ENCODE assay signal across 21 cellular contexts in genomic region chr5:65874241-65874640, GRCh38. TPM values are rescaled to one million over a fixed set of nuclear protein-coding genes. Genes with fewer than 3 reads are reported as not detected.
DNase-seq lines count a peak whose midpoint lies in the region; ATAC-seq and TF ChIP-seq lines count a peak whose summit lies in the region.
"Had no signal": no experiment of that assay in that cellular context is flagged by ENCODE, and none has a peak within 500 bp of the region (broad histone marks: within the 10 kb centered on the region; RNA-seq: fewer than 3 reads in every experiment).

No MANE protein-coding gene starts in this region.

- TF ChIP-seq POLR2A in gastrocnemius medialis (IDR thresholded peaks at IDR 0.05) = no peak

- H3K4me3 ChIP-seq in RWPE2 (ENCODE audit: severe bottlenecking) (no peak overlapping the region), fibroblast of lung (replicated peaks in 1 of 4; ENCODE audit: control extremely low read depth in 1 of 4, insufficient read depth in 1 of 4, low read depth in 3 of 4, low read length in 4 of 4) (no peak overlapping the region), gastrocnemius medialis (no peak overlapping the region)
- H3K4me3 ChIP-seq: ascending aorta, colonic mucosa, left lung, right lobe of liver had no signal

- H3K27me3 ChIP-seq in RWPE2 (ENCODE audit: insufficient read depth, poor library complexity, severe bottlenecking) (no peaks in the 10 kb centered on the region), fibroblast of lung (ENCODE audit: control insufficient read depth, insufficient read depth, low read length) (no peaks in the 10 kb centered on the region), gastrocnemius medialis (no peaks in the 10 kb centered on the region)
- H3K27me3 ChIP-seq: ascending aorta, left lung, right lobe of liver had no signal

- H3K36me3 ChIP-seq in RWPE2 (ENCODE audit: low read depth) = no peaks in the 10 kb centered on the region
- no peaks in the 10 kb centered on the region for H3K36me3 ChIP-seq in fibroblast of lung (ENCODE audit: control insufficient read depth, insufficient read depth, low read length)
- no peaks in the 10 kb centered on the region for H3K36me3 ChIP-seq in gastrocnemius medialis
- H3K36me3 ChIP-seq: ascending aorta, colonic mucosa, left lung, right lobe of liver, WERI-Rb-1 had no signal

- H3K4me1 ChIP-seq in RWPE2 (ENCODE audit: insufficient read depth, poor library complexity, severe bottlenecking) = peaks cover 37% of the 10 kb centered on the region
- peaks cover 2% of the 10 kb centered on the region for H3K4me1 ChIP-seq in fibroblast of lung (ENCODE audit: control insufficient read depth, extremely low read depth, insufficient read depth, low read length)
- H3K4me1 ChIP-seq in gastrocnemius medialis = peaks cover 0 to 5% of the 10 kb centered on the region in 2 donors
- H3K4me1 ChIP-seq: ascending aorta, colonic mucosa, left lung, right lobe of liver had no signal

- H3K9me3 ChIP-seq in RWPE2 (ENCODE audit: severe bottlenecking) (no peaks in the 10 kb centered on the region), fibroblast of lung (ENCODE audit: control insufficient read depth, insufficient read depth, low read depth, low read length) (no peaks in the 10 kb centered on the region), gastrocnemius medialis (no peaks in the 10 kb centered on the region)
- H3K9me3 ChIP-seq: ascending aorta, colonic mucosa, left lung, right lobe of liver had no signal

- in situ Hi-C loops in gastrocnemius medialis (cut with MboI; ENCODE audit: low sequenced_read_pairs in 4 of 4) = no loop called here
- in situ Hi-C loops in GM13977 (cut with MboI; ENCODE audit: low pct_unique_long_range_greater_than_20kb, low sequenced_read_pairs, unreplicated experiment) = no loop called here

- no peak overlapping the region for H3K4me2 ChIP-seq in fibroblast of lung (ENCODE audit: extremely low read depth, insufficient read depth, low read length)

- H3K27ac ChIP-seq in RWPE2 (ENCODE audit: poor library complexity, severe bottlenecking) = peak overlapping the region; percentile 65
- H3K27ac ChIP-seq in fibroblast of lung (ENCODE audit: insufficient read depth, low read length) = no peak overlapping the region
- H3K27ac ChIP-seq in gastrocnemius medialis = peak overlapping the region in 2 of 4 donors; percentile 4 to 5
- H3K27ac ChIP-seq: ascending aorta, colonic mucosa, left lung, right lobe of liver, WERI-Rb-1 had no signal

- no peaks in the 10 kb centered on the region for H4K20me1 ChIP-seq in fibroblast of lung (ENCODE audit: control insufficient read depth, extremely low read depth, insufficient read depth, low read length)

- no peak overlapping the region for H2AFZ ChIP-seq in fibroblast of lung (ENCODE audit: low read length)

- DNase-seq in HCEC 1CT (peak; percentile 78), RWPE2 (ENCODE audit: low spot score) (no peak), fibroblast of lung (ENCODE audit: low read depth in 2 of 2) (peak; percentile 32 to 72), gastrocnemius medialis (no peak), NCI-H2227 treated with DMSO at 0.1 percent for 48 hours (lab: John Stamatoyannopoulos, UW) (no peak), GM13977 (ENCODE audit: low spot score) (no peak), AG08396 (ENCODE audit: low spot score) (no peak)
- DNase-seq: activated CD4-positive, alpha-beta memory T cell treated with anti-CD3 and anti-CD28 coated beads for 36 hours; activated naive CD4-positive, alpha-beta T cell treated with anti-CD3 and anti-CD28 coated beads, Interleukin-2, amount 10 ng/mL, durations not matched to agents 7 days and 5 days; colonic mucosa; left lung; NCI-H1092; NCI-H524 treated with DMSO at 0.1 percent for 48 hours; nucleus accumbens; right lobe of liver; SIG-M5; stimulated activated CD4-positive, alpha-beta T cell treated with anti-CD3 and anti-CD28 coated beads, Interleukin-2, amount 100 ng/mL, for 24 hours; stimulated activated naive CD8-positive, alpha-beta T cell treated with anti-CD3 and anti-CD28 coated beads, Interleukin-15, amount 100 ng/mL, for 72 hours; WERI-Rb-1 had no signal

- H3K9ac ChIP-seq in fibroblast of lung (ENCODE audit: insufficient read depth, low read length) = no peak overlapping the region

- TF ChIP-seq CTCF in RWPE2 (IDR thresholded peaks at IDR 0.05; ENCODE audit: poor library complexity, severe bottlenecking) = no peak
- TF ChIP-seq CTCF in fibroblast of lung (conservative IDR thresholded peaks at IDR 0.05 in 1 of 2, IDR thresholded peaks at IDR 0.05 in 1 of 2; ENCODE audit: low read depth in 1 of 2, low read length in 2 of 2) = no peak
- no peak for TF ChIP-seq CTCF in gastrocnemius medialis (IDR thresholded peaks at IDR 0.05 in 4 of 5, conservative IDR thresholded peaks at IDR 0.05 in 1 of 5)
- no peak for TF ChIP-seq CTCF in GM13977 (IDR thresholded peaks at IDR 0.05; ENCODE audit: extremely low read depth, insufficient read depth, missing control alignments)

- intact Hi-C loops in gastrocnemius medialis (cut with DNase I; ENCODE audit: low total_unique reads) = no loop called here

- H3K79me2 ChIP-seq in fibroblast of lung (ENCODE audit: control insufficient read depth, insufficient read depth, low read length) = no peaks in the 10 kb centered on the region

- ATAC-seq in RWPE2 (ENCODE audit: low read depth) (peak; percentile 84), gastrocnemius medialis (peak; percentile 86 to 97), GM19023 (IDR thresholded peaks at IDR 0.05; ENCODE audit: unreplicated experiment) (no peak)
- ATAC-seq: left lung; right lobe of liver; stimulated activated naive CD8-positive, alpha-beta T cell treated with anti-CD3 and anti-CD28 coated beads, Interleukin-15, amount 100 ng/mL, for 72 hours had no signal

RNA-seq across cellular contexts. Expression of gene ERBIN, which starts 52.1 kb away (rescaled TPM):
- total RNA-seq in fibroblast of lung (79.9 and 127 TPM in 2 replicates), gastrocnemius medialis (10 to 100 TPM; 35.1 to 42.0 (median 38.7) TPM)
- 49.5 and 69.1 TPM in 2 replicates for polyA plus RNA-seq in fibroblast of lung
- polyA plus RNA-seq in fibroblast of lung (2012) = 26.4 and 37.0 TPM in 2 replicates
- 10.0 and 28.2 TPM in 2 replicates for polyA minus RNA-seq in fibroblast of lung (ENCODE audit: low replicate concordance)

Comparison
In these comparisons a context has a peak if more than half of its experiments do, and no peak if none do; other contexts are left out.
1. DNase-seq: peak in HCEC 1CT (single experiment) and fibroblast of lung (2 of 2); none in RWPE2 (single experiment), gastrocnemius medialis (0 of 2), NCI-H2227 treated with DMSO at 0.1 percent for 48 hours (single experiment), GM13977 (single experiment) and AG08396 (single experiment).